Comparison of ENCODE assay signal across 8 cellular contexts in genomic region chr9:6412572-6413364, GRCh38. TPM values are rescaled to one million over a fixed set of nuclear protein-coding genes. Genes with fewer than 3 reads are reported as not detected.
DNase-seq lines count a peak whose midpoint lies in the region; ATAC-seq and TF ChIP-seq lines count a peak whose summit lies in the region.

UHRF2 (plus strand) TSS chr9:6413199; CDS start chr9:6413491, 292 bp downstream.

- WGBS in endodermal cell (ENCODE audit: insufficient coverage in 1 of 2, insufficient read length in 1 of 2), 2 experiments = 17 to 28% methylated on average over 52 to 80 of the region's 80 CpGs
- WGBS in mesodermal cell (ENCODE audit: insufficient coverage in 2 of 2), 2 experiments = 27 to 35% methylated on average over 70 to 77 of the region's 80 CpGs

- H3K4me1 Mint-ChIP-seq in endodermal cell = peaks cover 18% of the 10 kb centered on the region

- H3K9ac ChIP-seq in NT2/D1 (ENCODE audit: insufficient read length, low read depth) (peak within 1 kb of the TSS; percentile 99), endodermal cell (ENCODE audit: extremely low read depth, low read length, poor library complexity, severe bottlenecking) (peak within 1 kb of the TSS; percentile 78)

- peak; percentile 79 for ATAC-seq in GM21381 (IDR thresholded peaks at IDR 0.05; ENCODE audit: unreplicated experiment)

- peak within 1 kb of the TSS; percentile 89 for H3K4me3 Mint-ChIP-seq in endodermal cell

- H3K4me1 ChIP-seq in NT2/D1 (ENCODE audit: insufficient read depth, insufficient read length) = no peaks in the 10 kb centered on the region
- no peaks in the 10 kb centered on the region for H3K4me1 ChIP-seq in endodermal cell (ENCODE audit: control insufficient read depth, insufficient read depth, low read length)
- peaks cover 6% of the 10 kb centered on the region for H3K4me1 ChIP-seq in mesodermal cell (ENCODE audit: control insufficient read depth, insufficient read depth, low read length, poor library complexity, severe bottlenecking)

- peaks cover 14% of the 10 kb centered on the region for H3K36me3 ChIP-seq in NT2/D1 (ENCODE audit: insufficient read depth, insufficient read length, low read length)
- H3K36me3 ChIP-seq in endodermal cell (ENCODE audit: control insufficient read depth, insufficient read depth, low read length) = peaks cover 8% of the 10 kb centered on the region
- H3K36me3 ChIP-seq in mesodermal cell (ENCODE audit: control insufficient read depth, insufficient read depth, low read length) = peaks cover 12% of the 10 kb centered on the region

- H3K9me3 ChIP-seq in NT2/D1 (ENCODE audit: insufficient read depth, low read length) (no peaks in the 10 kb centered on the region), endodermal cell (ENCODE audit: control insufficient read depth, low read length) (no peaks in the 10 kb centered on the region), mesodermal cell (ENCODE audit: control insufficient read depth, low read length) (peaks cover 4% of the 10 kb centered on the region)

- H3K27me3 ChIP-seq in NT2/D1 (ENCODE audit: insufficient read depth, insufficient read length) (no peaks in the 10 kb centered on the region), endodermal cell (ENCODE audit: control insufficient read depth, insufficient read depth, low read length, poor library complexity, severe bottlenecking) (peaks cover 22% of the 10 kb centered on the region)

- peak within 1 kb of the TSS; percentile 94 for H3K27ac Mint-ChIP-seq in endodermal cell

- peaks cover 2% of the 10 kb centered on the region for H3K9me3 Mint-ChIP-seq in endodermal cell

- peaks cover 7% of the 10 kb centered on the region for H3K36me3 Mint-ChIP-seq in endodermal cell (ENCODE audit: low read depth)

- DNase-seq in COR-L47 (lab: John Stamatoyannopoulos, UW) (peak; percentile 93), HUDEP-2 (lab: John Stamatoyannopoulos, UW; ENCODE audit: unreplicated experiment in 76 of 76) (peak; percentile 64 to 99 (median 97)), NT2/D1 (ENCODE audit: low read depth, low spot score) (peak; percentile 98), endodermal cell (peak; percentile 100)
- DNase-seq in activated CD8-positive, alpha-beta memory T cell treated with anti-CD3 and anti-CD28 coated beads, Interleukin-2, amount 50 U/mL, for 1 hour (ENCODE audit: extremely low read depth) = peak; percentile 98
- peak; percentile 99 for DNase-seq in stimulated activated CD8-positive, alpha-beta memory T cell treated with anti-CD3 and anti-CD28 coated beads, Interleukin-15, amount 100 ng/mL, for 4 hours (ENCODE audit: low read depth in 2 of 2)

- peak; percentile 28 for TF ChIP-seq CTCF in endodermal cell (conservative IDR thresholded peaks at IDR 0.05)

- H3K27me3 Mint-ChIP-seq in endodermal cell (ENCODE audit: insufficient read depth) = peaks cover 22% of the 10 kb centered on the region

- peak within 1 kb of the TSS; percentile 95 for H3K4me3 ChIP-seq in NT2/D1 (ENCODE audit: insufficient read length, low read depth)
- H3K4me3 ChIP-seq in endodermal cell (ENCODE audit: low read length) = peak within 1 kb of the TSS; percentile 98
- peak within 1 kb of the TSS; percentile 90 for H3K4me3 ChIP-seq in mesodermal cell (ENCODE audit: extremely low read depth, insufficient read depth, low read length, poor library complexity, severe bottlenecking)

- H3K27ac ChIP-seq in endodermal cell (ENCODE audit: low read depth, low read length) = peak within 1 kb of the TSS; percentile 42
- peak within 1 kb of the TSS; percentile 81 for H3K27ac ChIP-seq in mesodermal cell (ENCODE audit: low read depth, low read length, severe bottlenecking)

RNA-seq across cellular contexts. Expression of gene UHRF2, which starts in this region (rescaled TPM):
- total RNA-seq in endodermal cell = 10 to 100 TPM; 69.4 to 83.2 TPM
- 51.8 TPM for polyA plus RNA-seq in endodermal cell (2013, experiment 1 of 2)
- polyA plus RNA-seq in endodermal cell (2013, experiment 2 of 2) = 50.1 TPM
- polyA plus RNA-seq in mesodermal cell (2013, experiment 1 of 2) = 35.5 TPM
- 35.2 TPM for polyA plus RNA-seq in mesodermal cell (2013, experiment 2 of 2)

Comparison
In these comparisons a context has a peak if more than half of its experiments do, and no peak if none do; other contexts are left out.
1. Peak in every context shown above with its lines: DNase-seq, ATAC-seq, H3K4me3 ChIP-seq and H3K27ac ChIP-seq.